Comparison of ENCODE assay signal across 8 cellular contexts in the genomic region with DNA sequence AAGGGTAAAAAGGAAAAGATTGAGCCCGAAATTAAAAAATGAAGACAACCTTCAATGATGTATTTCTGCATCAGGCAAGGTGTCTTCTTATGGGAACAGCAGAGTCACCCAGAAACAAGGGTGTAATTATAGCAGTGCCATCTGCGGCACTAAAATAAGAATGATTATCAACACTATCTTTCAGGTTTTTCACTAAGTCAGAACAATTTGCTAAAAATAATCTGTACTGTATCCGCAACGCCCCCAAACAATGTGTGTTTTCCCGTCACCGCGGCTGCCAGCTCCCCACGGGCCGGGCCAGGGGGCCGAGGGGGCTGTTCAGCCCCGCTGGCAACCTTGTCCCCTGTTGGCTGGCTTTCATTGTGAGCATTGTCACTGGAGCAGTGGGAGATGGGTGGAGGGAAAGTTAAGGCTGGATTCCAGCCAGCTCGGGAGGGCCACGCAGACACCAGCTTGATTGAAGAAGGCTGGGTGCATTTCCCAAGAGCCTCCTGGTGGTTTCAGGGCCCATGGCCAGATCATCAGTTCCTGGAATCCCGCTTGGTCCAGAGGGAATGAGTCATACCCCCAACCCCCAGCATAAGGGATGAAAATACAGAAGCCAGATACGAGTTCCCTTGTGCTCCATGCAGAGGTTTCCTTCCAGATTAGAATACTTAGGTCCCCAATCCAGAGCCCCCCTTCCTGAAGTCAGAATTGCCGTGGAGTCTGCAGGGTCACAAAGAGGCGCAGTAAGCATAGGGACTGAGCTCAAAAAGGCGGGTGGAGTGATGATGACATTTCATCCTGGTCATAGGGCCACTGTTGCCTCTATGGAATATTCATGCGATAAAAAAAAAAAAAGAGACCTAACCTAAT.
DNase-seq lines count a peak whose midpoint lies in the region; ATAC-seq, FAIRE-seq and TF ChIP-seq lines count a peak whose summit lies in the region.

No MANE protein-coding gene starts in this region.

- H3K4me3 ChIP-seq in HCT116 (replicated peaks in 1 of 2; ENCODE audit: low read depth in 1 of 2, low read length in 2 of 2) (no peak overlapping the region), bronchial epithelial cell (ENCODE audit: low read depth, low read length) (no peak overlapping the region), thymus (ENCODE audit: low read length) (no peak overlapping the region)

- BruUV-seq in HCT116 (replicated peaks; lab: Mats Ljungman, UMichigan) = no TSS peak

- TF ChIP-seq POLR2A in HCT116 (IDR thresholded peaks at IDR 0.05; ENCODE audit: borderline replicate concordance, extremely low read depth, insufficient read depth, insufficient read length) = no peak

- H3K9me3 ChIP-seq in HCT116 (ENCODE audit: control insufficient read depth in 1 of 2, insufficient read depth in 1 of 2, low read depth in 1 of 2, low read length in 2 of 2) (no peaks in the 10 kb centered on the region), thymus (ENCODE audit: control insufficient read depth) (no peaks in the 10 kb centered on the region)

- H3K36me3 ChIP-seq in HCT116 (ENCODE audit: control insufficient read depth in 1 of 2, insufficient read depth in 2 of 2, low read length in 2 of 2) = no peaks in the 10 kb centered on the region
- no peaks in the 10 kb centered on the region for H3K36me3 ChIP-seq in bronchial epithelial cell (ENCODE audit: control insufficient read depth, insufficient read depth, low read length)
- no peaks in the 10 kb centered on the region for H3K36me3 ChIP-seq in thymus (ENCODE audit: control insufficient read depth, insufficient read depth)

- H3K79me2 ChIP-seq in HCT116 (ENCODE audit: insufficient read depth, low read length) = no peaks in the 10 kb centered on the region

- no peak for FAIRE-seq in bronchial epithelial cell (lab: Jason Lieb, UNC)

- H2AFZ ChIP-seq in HCT116 (ENCODE audit: low read depth, low read length, poor library complexity, severe bottlenecking) = peak overlapping the region; percentile 47

- RAD21 ChIA-PET in HCT116 (lab: Charles Lee; ENCODE audit: low non-redundant PET in 1 of 2, low total read pairs in 2 of 2, uncharacterized antibody in 2 of 2, unreplicated experiment in 2 of 2) = no interaction called here

- POLR2A ChIA-PET in HCT116 (lab: Charles Lee) = no interaction called here

- no peak for TF ChIP-seq RAD21 in HCT116 (IDR thresholded peaks at IDR 0.05; ENCODE audit: low read depth)

- H4K20me1 ChIP-seq in HCT116 (ENCODE audit: insufficient read depth) = no peaks in the 10 kb centered on the region

- CTCF ChIA-PET in HCT116 (lab: Charles Lee) = no interaction called here

- H3K27me3 ChIP-seq in HCT116 (ENCODE audit: insufficient read depth, low read length) = no peaks in the 10 kb centered on the region
- no peaks in the 10 kb centered on the region for H3K27me3 ChIP-seq in bronchial epithelial cell (ENCODE audit: control insufficient read depth, insufficient read depth, low read length)
- H3K27me3 ChIP-seq in thymus (ENCODE audit: control insufficient read depth, insufficient read depth) = no peaks in the 10 kb centered on the region

- DNase-seq in C1 segment of cervical spinal cord (lab: John Stamatoyannopoulos, UW) (peak in 9 of 14 donors; percentile 14 to 87 (median 35)), HCT116 (ENCODE audit: low read depth, low spot score) (no peak), NCI-H2171 treated with DMSO at 0.1 percent for 48 hours (lab: John Stamatoyannopoulos, UW) (peak; percentile 93), bronchial epithelial cell (ENCODE audit: low read depth) (peak; percentile 83), left kidney (ENCODE audit: low read depth, low spot score) (peak; percentile 46), NCI-H526 treated with DMSO at 0.1 percent for 48 hours (lab: John Stamatoyannopoulos, UW) (no peak)

- no peak overlapping the region for H3K9ac ChIP-seq in HCT116 (ENCODE audit: low read length)

- H3K27ac ChIP-seq in HCT116 (ENCODE audit: low read depth, low read length) (peak overlapping the region; percentile 28; the same call in 1 of the 2 replicates), thymus (ENCODE audit: low read depth) (peak overlapping the region; percentile 36)

- ATAC-seq in HCT116 (peak; percentile 85), GM19035 (IDR thresholded peaks at IDR 0.05; ENCODE audit: unreplicated experiment) (no peak)

- peak overlapping the region; percentile 32 for H3K4me2 ChIP-seq in HCT116 (ENCODE audit: low read length)

- 80% methylated on average over 19 of the region's 19 CpGs for WGBS in thymus

- H3K9me2 ChIP-seq in HCT116 (ENCODE audit: insufficient read depth) = no peaks in the 10 kb centered on the region

- H3K4me1 ChIP-seq in HCT116 (ENCODE audit: control insufficient read depth in 1 of 2, insufficient read depth in 2 of 2, low read length in 2 of 2) = peaks cover 12 to 14% of the 10 kb centered on the region in 2 experiments
- H3K4me1 ChIP-seq in thymus (ENCODE audit: control insufficient read depth, insufficient read depth, low read length) = peaks cover 10% of the 10 kb centered on the region

- 0 out of 6 replicates have a peak, but pooled peaks of 1 of the 3 experiments have one; percentile 5 for TF ChIP-seq CTCF in HCT116 (IDR thresholded peaks at IDR 0.05 in 2 of 3, conservative IDR thresholded peaks at IDR 0.05 in 1 of 3; ENCODE audit: borderline replicate concordance in 1 of 3, insufficient read depth in 1 of 3, low read depth in 2 of 3, low read length in 2 of 3)
- TF ChIP-seq CTCF in bronchial epithelial cell (IDR thresholded peaks at IDR 0.05; ENCODE audit: insufficient read depth, low read length, severe bottlenecking) = peak; percentile 21

- intact Hi-C loops in HCT116 (cut with micrococcal nuclease) = no loop called here

TF ChIP-seq in HCT116, 20 proteins besides CTCF, POLR2A, EP300 and RAD21 (continues in another document):
- peak; percentile 41; the same call in 1 of the 2 replicates for TF ChIP-seq JUND (IDR thresholded peaks at IDR 0.05)
- no peak for TF ChIP-seq SRF (IDR thresholded peaks at IDR 0.05; ENCODE audit: low read depth)
- no peak for TF ChIP-seq ELF1 (IDR thresholded peaks at IDR 0.05; ENCODE audit: borderline replicate concordance, low read depth)
- 0 out of 2 replicates have a peak, but pooled peaks have one; percentile 14 for TF ChIP-seq CEBPB (IDR thresholded peaks at IDR 0.05; ENCODE audit: low read depth)
- TF ChIP-seq CBX3 (IDR thresholded peaks at IDR 0.05; ENCODE audit: low read depth) = no peak
- TF ChIP-seq, protein P1, sequence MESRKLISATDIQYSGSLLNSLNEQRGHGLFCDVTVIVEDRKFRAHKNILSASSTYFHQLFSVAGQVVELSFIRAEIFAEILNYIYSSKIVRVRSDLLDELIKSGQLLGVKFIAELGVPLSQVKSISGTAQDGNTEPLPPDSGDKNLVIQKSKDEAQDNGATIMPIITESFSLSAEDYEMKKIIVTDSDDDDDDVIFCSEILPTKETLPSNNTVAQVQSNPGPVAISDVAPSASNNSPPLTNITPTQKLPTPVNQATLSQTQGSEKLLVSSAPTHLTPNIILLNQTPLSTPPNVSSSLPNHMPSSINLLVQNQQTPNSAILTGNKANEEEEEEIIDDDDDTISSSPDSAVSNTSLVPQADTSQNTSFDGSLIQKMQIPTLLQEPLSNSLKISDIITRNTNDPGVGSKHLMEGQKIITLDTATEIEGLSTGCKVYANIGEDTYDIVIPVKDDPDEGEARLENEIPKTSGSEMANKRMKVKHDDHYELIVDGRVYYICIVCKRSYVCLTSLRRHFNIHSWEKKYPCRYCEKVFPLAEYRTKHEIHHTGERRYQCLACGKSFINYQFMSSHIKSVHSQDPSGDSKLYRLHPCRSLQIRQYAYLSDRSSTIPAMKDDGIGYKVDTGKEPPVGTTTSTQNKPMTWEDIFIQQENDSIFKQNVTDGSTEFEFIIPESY (IDR thresholded peaks at IDR 0.05; ENCODE audit: extremely low read depth, insufficient replicate concordance, low read length) = no peak
- TF ChIP-seq, protein P2, sequence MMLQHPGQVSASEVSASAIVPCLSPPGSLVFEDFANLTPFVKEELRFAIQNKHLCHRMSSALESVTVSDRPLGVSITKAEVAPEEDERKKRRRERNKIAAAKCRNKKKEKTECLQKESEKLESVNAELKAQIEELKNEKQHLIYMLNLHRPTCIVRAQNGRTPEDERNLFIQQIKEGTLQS (IDR thresholded peaks at IDR 0.05) = no peak
- TF ChIP-seq EZH2phosphoT487 (IDR thresholded peaks at IDR 0.05; ENCODE audit: borderline replicate concordance) = no peak
- no peak for TF ChIP-seq SIN3A (IDR thresholded peaks at IDR 0.05; ENCODE audit: low read depth)
- TF ChIP-seq, protein P3, sequence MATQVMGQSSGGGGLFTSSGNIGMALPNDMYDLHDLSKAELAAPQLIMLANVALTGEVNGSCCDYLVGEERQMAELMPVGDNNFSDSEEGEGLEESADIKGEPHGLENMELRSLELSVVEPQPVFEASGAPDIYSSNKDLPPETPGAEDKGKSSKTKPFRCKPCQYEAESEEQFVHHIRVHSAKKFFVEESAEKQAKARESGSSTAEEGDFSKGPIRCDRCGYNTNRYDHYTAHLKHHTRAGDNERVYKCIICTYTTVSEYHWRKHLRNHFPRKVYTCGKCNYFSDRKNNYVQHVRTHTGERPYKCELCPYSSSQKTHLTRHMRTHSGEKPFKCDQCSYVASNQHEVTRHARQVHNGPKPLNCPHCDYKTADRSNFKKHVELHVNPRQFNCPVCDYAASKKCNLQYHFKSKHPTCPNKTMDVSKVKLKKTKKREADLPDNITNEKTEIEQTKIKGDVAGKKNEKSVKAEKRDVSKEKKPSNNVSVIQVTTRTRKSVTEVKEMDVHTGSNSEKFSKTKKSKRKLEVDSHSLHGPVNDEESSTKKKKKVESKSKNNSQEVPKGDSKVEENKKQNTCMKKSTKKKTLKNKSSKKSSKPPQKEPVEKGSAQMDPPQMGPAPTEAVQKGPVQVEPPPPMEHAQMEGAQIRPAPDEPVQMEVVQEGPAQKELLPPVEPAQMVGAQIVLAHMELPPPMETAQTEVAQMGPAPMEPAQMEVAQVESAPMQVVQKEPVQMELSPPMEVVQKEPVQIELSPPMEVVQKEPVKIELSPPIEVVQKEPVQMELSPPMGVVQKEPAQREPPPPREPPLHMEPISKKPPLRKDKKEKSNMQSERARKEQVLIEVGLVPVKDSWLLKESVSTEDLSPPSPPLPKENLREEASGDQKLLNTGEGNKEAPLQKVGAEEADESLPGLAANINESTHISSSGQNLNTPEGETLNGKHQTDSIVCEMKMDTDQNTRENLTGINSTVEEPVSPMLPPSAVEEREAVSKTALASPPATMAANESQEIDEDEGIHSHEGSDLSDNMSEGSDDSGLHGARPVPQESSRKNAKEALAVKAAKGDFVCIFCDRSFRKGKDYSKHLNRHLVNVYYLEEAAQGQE (IDR thresholded peaks at IDR 0.05; ENCODE audit: low read depth) = no peak
- TF ChIP-seq, protein P4, sequence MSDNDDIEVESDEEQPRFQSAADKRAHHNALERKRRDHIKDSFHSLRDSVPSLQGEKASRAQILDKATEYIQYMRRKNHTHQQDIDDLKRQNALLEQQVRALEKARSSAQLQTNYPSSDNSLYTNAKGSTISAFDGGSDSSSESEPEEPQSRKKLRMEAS (IDR thresholded peaks at IDR 0.05) = no peak
- TF ChIP-seq EGR1 (IDR thresholded peaks at IDR 0.05; ENCODE audit: low read depth) = no peak
- TF ChIP-seq FOSL1 (IDR thresholded peaks at IDR 0.05; ENCODE audit: low read depth) = peak; percentile 51; the same call in 1 of the 2 replicates
- no peak for TF ChIP-seq EZH2 (IDR thresholded peaks at IDR 0.05)
- TF ChIP-seq SP1 (IDR thresholded peaks at IDR 0.05; ENCODE audit: low read depth) = no peak

Comparison
In these comparisons a context has a peak if more than half of its experiments do, and no peak if none do; other contexts are left out.
1. DNase-seq: peak in C1 segment of cervical spinal cord (9 of 14), NCI-H2171 treated with DMSO at 0.1 percent for 48 hours (single experiment), bronchial epithelial cell (single experiment) and left kidney (single experiment); none in HCT116 (single experiment) and NCI-H526 treated with DMSO at 0.1 percent for 48 hours (single experiment).